1 cellular context compared by ENCODE assay signal in the genomic region with DNA sequence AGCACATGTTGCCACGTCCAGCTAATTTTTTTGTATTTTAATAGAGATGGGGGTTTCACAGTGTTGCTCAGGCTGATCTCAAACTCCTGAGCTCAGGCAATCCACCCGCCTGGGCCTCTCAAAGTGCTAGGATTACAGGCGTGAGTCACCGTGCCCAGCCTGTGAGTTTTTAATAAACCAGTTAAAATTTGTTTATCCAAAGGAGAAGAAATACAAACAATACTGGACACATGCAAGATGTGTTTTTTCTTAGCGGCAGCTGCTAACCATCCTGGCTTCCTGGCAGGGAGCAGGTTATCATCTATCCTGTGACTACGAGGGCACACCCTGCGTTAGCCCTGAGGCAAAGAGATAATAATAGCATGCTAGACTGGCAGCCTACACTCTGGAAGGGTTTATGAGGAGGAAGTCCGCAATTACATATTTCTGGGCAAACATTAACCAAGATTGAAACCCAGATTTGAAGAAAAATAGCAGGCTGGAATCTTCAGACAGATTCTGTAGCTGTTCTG.
TF ChIP-seq lines count a peak whose summit lies in the region.

No MANE protein-coding gene starts in this region.

TF ChIP-seq in endothelial cell of umbilical vein, 7 proteins besides CTCF, POLR2A, EP300 and RAD21 (continued from another document):
- no peak for TF ChIP-seq JUN (IDR thresholded peaks at IDR 0.05; ENCODE audit: borderline replicate concordance, insufficient read depth, insufficient read length, low read depth)
TF ChIP-seq in endothelial cell of umbilical vein: peak in this region for 0.
